In the genomic region with DNA sequence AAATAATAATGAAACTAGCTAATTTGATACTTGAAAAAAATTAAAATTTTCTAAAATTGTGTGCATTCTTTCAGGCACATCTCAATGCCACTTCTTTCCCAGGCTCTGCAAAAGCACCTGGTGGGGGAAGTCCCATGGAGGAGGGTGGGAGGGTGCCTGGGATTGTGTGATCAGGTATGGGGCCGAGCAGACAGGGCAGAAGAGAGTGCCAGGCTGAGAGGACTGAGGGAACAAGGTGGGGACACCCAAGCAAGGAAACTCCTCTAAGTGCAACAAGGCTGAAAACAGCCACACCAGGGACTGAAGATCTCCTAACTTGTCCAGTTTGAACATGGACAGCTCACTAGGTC, we compare ENCODE assay signal across 17 cellular contexts. TPM values are rescaled to one million over a fixed set of nuclear protein-coding genes. Genes with fewer than 3 reads are reported as not detected.
A peak's percentile ranks its signal among the peaks of the same experiment; 100 is the strongest.
DNase-seq lines count a peak whose midpoint lies in the region; ATAC-seq and TF ChIP-seq lines count a peak whose summit lies in the region.
"Had no signal": no experiment of that assay in that cellular context is flagged by ENCODE, and none has a peak within 500 bp of the region (broad histone marks: within the 10 kb centered on the region; RNA-seq: fewer than 3 reads in every experiment).

No MANE protein-coding gene starts in this region.

- BruUV-seq in OCI-LY7 (replicated peaks; lab: Mats Ljungman, UMichigan), result no TSS peak

- H3K27me3 ChIP-seq in liver (ENCODE audit: control insufficient read depth in 4 of 4, insufficient read depth in 4 of 4, low read length in 3 of 4), result no peaks in the 10 kb centered on the region
- H3K27me3 ChIP-seq: MG63, SJSA1 had no signal

- peaks cover 42% of the 10 kb centered on the region for H3K4me1 Mint-ChIP-seq in central memory CD8-positive, alpha-beta T cell
- peaks cover 8% of the 10 kb centered on the region for H3K4me1 Mint-ChIP-seq in type B pancreatic cell (ENCODE audit: unreplicated experiment)

- H3K27ac Mint-ChIP-seq in central memory CD8-positive, alpha-beta T cell (ENCODE audit: low read depth), result peak overlapping the region; percentile 2
- peak overlapping the region; percentile 33 for H3K27ac Mint-ChIP-seq in type B pancreatic cell

- H3K36me3 ChIP-seq in liver (ENCODE audit: control insufficient read depth in 4 of 4, insufficient read depth in 3 of 4, low read depth in 1 of 4, low read length in 3 of 4) (peaks cover 0 to 3% (median 0%) of the 10 kb centered on the region in 4 donors), OCI-LY7 (ENCODE audit: insufficient read depth, low read length) (no peaks in the 10 kb centered on the region)

- H3K4me1 ChIP-seq in liver (ENCODE audit: control insufficient read depth in 4 of 4, insufficient read depth in 4 of 4, low read length in 3 of 4) (peaks cover 0 to 33% (median 25%) of the 10 kb centered on the region in 4 donors), OCI-LY7 (ENCODE audit: insufficient read depth, low read length, poor library complexity, severe bottlenecking) (no peaks in the 10 kb centered on the region)

- H3K36me3 Mint-ChIP-seq in central memory CD8-positive, alpha-beta T cell (ENCODE audit: insufficient read depth), result peaks cover 45% of the 10 kb centered on the region
- H3K36me3 Mint-ChIP-seq in type B pancreatic cell, result peaks cover 3% of the 10 kb centered on the region

- H3K27me3 Mint-ChIP-seq in central memory CD8-positive, alpha-beta T cell, result no peaks in the 10 kb centered on the region
- no peaks in the 10 kb centered on the region for H3K27me3 Mint-ChIP-seq in type B pancreatic cell

- CTCF ChIA-PET in OCI-LY7 (lab: Charles Lee; ENCODE audit: unreplicated experiment), result no interaction called here

- TF ChIP-seq CTCF in liver (IDR thresholded peaks at IDR 0.05; ENCODE audit: low read depth, low read length, missing input control), result no peak
- TF ChIP-seq CTCF in type B pancreatic cell (conservative IDR thresholded peaks at IDR 0.05), result no peak
- TF ChIP-seq CTCF in OCI-LY7 (conservative IDR thresholded peaks at IDR 0.05; ENCODE audit: low read length), result no peak

- H3K9me2 ChIP-seq in OCI-LY7 (ENCODE audit: insufficient read depth, low read length), result no peaks in the 10 kb centered on the region

- H3K9me3 ChIP-seq in liver (ENCODE audit: control insufficient read depth in 4 of 4, low read length in 3 of 4), result no peaks in the 10 kb centered on the region
- no peaks in the 10 kb centered on the region for H3K9me3 ChIP-seq in OCI-LY7 (ENCODE audit: low read length)
- H3K9me3 ChIP-seq: A549, MG63, SJSA1 had no signal

- no peak overlapping the region for H3K4me3 ChIP-seq in liver (ENCODE audit: low read depth in 1 of 3, low read length in 3 of 3)
- no peak overlapping the region for H3K4me3 ChIP-seq in OCI-LY7 (ENCODE audit: low read depth, low read length, poor library complexity, severe bottlenecking)
- H3K4me3 ChIP-seq: A549, MG63, SJSA1 had no signal

- 38% methylated on average over 1 of the region's 1 CpG for WGBS in liver

- POLR2A ChIA-PET in OCI-LY7 (lab: Charles Lee), result no interaction called here

- H2AFZ ChIP-seq in OCI-LY7 (ENCODE audit: low read length), result no peak overlapping the region

- peak overlapping the region; percentile 11 to 67 for H3K27ac ChIP-seq in liver (ENCODE audit: low read depth in 1 of 2, low read length in 2 of 2)
- H3K27ac ChIP-seq in OCI-LY7 (ENCODE audit: low read depth, low read length, poor library complexity, severe bottlenecking), result no peak overlapping the region
- H3K27ac ChIP-seq: A549, SJSA1 had no signal

- ATAC-seq in left ventricle myocardium superior (peak; percentile 14), Right ventricle myocardium superior (ENCODE audit: poor library complexity) (no peak), HG03097 (IDR thresholded peaks at IDR 0.05; ENCODE audit: low FRiP score, unreplicated experiment) (no peak)
- no peak for ATAC-seq in central memory CD8-positive, alpha-beta T cell (replicated peaks; ENCODE audit: extremely low read depth, poor library complexity, severe bottlenecking)
- ATAC-seq: A549 had no signal

- H3K4me2 ChIP-seq in OCI-LY7 (ENCODE audit: low read length), result no peak overlapping the region
- H3K4me2 ChIP-seq: A549 had no signal

- DNase-seq in left ventricle myocardium superior, result no peak
- no peak for DNase-seq in Right ventricle myocardium superior
- DNase-seq in central memory CD8-positive, alpha-beta T cell (ENCODE audit: low spot score in 2 of 2), result no peak
- DNase-seq in type B pancreatic cell (ENCODE audit: extremely low spot score, unreplicated experiment), result peak; percentile 34
- DNase-seq in cortex of kidney (lab: John Stamatoyannopoulos, UW), result no peak
- DNase-seq in OCI-LY7 (ENCODE audit: low spot score), result no peak
- DNase-seq: C1 segment of cervical spinal cord, DMS79, H7, Karpas-422, MG63, NCI-H1092 treated with DMSO at 0.1 percent for 48 hours, NCI-H2081 treated with DMSO at 0.1 percent for 48 hours had no signal

- H3K9ac ChIP-seq in liver (ENCODE audit: low read depth in 1 of 2, low read length in 2 of 2), result no peak overlapping the region

- H3K4me3 Mint-ChIP-seq in central memory CD8-positive, alpha-beta T cell, result no peak overlapping the region
- no peak overlapping the region for H3K4me3 Mint-ChIP-seq in type B pancreatic cell

- no peak for TF ChIP-seq RAD21 in liver (IDR thresholded peaks at IDR 0.05)

- no peaks in the 10 kb centered on the region for H3K79me2 ChIP-seq in OCI-LY7 (ENCODE audit: insufficient read depth, low read depth, low read length)

- H4K20me1 ChIP-seq in OCI-LY7 (ENCODE audit: insufficient read depth, low read length), result no peaks in the 10 kb centered on the region

- intact Hi-C loops in left ventricle myocardium superior (cut with micrococcal nuclease), result no loop called here
- intact Hi-C loops in Right ventricle myocardium superior (cut with DNase I), result no loop called here
- intact Hi-C loops in OCI-LY7 (cut with micrococcal nuclease; ENCODE audit: unreplicated experiment), result no loop called here

- H3K9me3 Mint-ChIP-seq in central memory CD8-positive, alpha-beta T cell, result no peaks in the 10 kb centered on the region
- H3K9me3 Mint-ChIP-seq in type B pancreatic cell, result no peaks in the 10 kb centered on the region

TF ChIP-seq in liver, 16 proteins besides CTCF, POLR2A, EP300 and RAD21:
- TF ChIP-seq HNF4G (IDR thresholded peaks at IDR 0.05), result no peak

RNA-seq across cellular contexts. Expression of gene PARP12, which starts 13.8 kb away (rescaled TPM):
- total RNA-seq in left ventricle myocardium superior (13.8 TPM), Right ventricle myocardium superior (10.5 TPM), liver (10 to 100 TPM; 25.9 to 32.7 TPM), type B pancreatic cell (ENCODE audit: low replicate concordance) (11.9 and 20.5 TPM in 2 replicates), OCI-LY7 (2022) (6.5 and 6.8 TPM in 2 replicates)
- 10 to 100 TPM; 13.3 to 13.8 TPM for polyA plus RNA-seq in liver
- total RNA-seq in OCI-LY7 (2014; rRNA removed; shearing (Covaris generic)), result 12.5 and 13.3 TPM in 2 replicates
